In the genomic region with DNA sequence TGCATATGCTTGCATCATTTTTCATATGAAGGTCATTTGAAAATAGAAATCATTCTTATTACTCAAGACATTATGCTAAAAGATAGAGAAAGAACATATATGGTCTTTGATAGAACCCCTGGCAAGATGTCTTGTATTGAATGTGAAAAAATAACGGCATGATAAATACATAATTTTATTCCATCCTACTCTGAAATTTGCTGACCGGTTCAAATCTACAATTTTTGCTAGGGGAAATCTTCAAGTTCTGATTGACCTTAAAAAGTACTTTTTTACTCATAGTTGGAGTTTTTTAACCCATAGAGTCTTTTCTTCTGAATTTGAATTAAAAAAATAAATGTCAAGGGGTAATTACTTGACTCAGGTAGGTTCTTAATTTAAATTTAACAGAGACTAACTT, we compare ENCODE assay signal across 33 cellular contexts.
"Had no signal": no experiment of that assay in that cellular context is flagged by ENCODE, and none has a peak within 500 bp of the region (broad histone marks: within the 10 kb centered on the region; RNA-seq: fewer than 3 reads in every experiment).

No MANE protein-coding gene starts in this region.

- H3K4me3 ChIP-seq: adrenal gland, ascending aorta, body of pancreas, breast epithelium, cardiac muscle cell had no signal

- H3K27ac ChIP-seq: adrenal gland, ascending aorta, body of pancreas, brain microvascular endothelial cell, breast epithelium, cardiac muscle cell had no signal

- FAIRE-seq: astrocyte, bronchial epithelial cell, colon had no signal

- H3K27me3 ChIP-seq: adrenal gland, ascending aorta, body of pancreas, brain microvascular endothelial cell, breast epithelium, cardiac muscle cell had no signal

- H3K9me3 ChIP-seq: adrenal gland, ascending aorta, body of pancreas, breast epithelium had no signal

- H3K36me3 ChIP-seq: adrenal gland, brain microvascular endothelial cell, breast epithelium had no signal

- DNase-seq: activated effector memory CD4-positive, alpha-beta T cell treated with anti-CD3 and anti-CD28 coated beads, Interleukin-2, amount 50 U/mL, for 16 hours; activated effector memory CD4-positive, alpha-beta T cell treated with Interleukin-2 at 50 U/mL for 16 hours; activated gamma-delta T cell; activated gamma-delta T cell treated with Interleukin-2 at 50 U/mL for 16 hours; activated naive CD4-positive, alpha-beta T cell; activated naive CD4-positive, alpha-beta T cell treated with anti-CD3 and anti-CD28 coated beads for 36 hours; activated naive CD4-positive, alpha-beta T cell treated with anti-CD3 and anti-CD28 coated beads, Interleukin-2, amount 10 ng/mL, durations not matched to agents 7 days and 5 days; activated naive CD4-positive, alpha-beta T cell treated with anti-CD3 and anti-CD28 coated beads, Interleukin-2, amount 50 U/mL, for 16 hours; activated naive CD4-positive, alpha-beta T cell treated with Interleukin-2 at 50 U/mL for 16 hours; activated naive CD8-positive, alpha-beta T cell treated with anti-CD3 and anti-CD28 coated beads for 36 hours; activated naive CD8-positive, alpha-beta T cell treated with anti-CD3 and anti-CD28 coated beads, Interleukin-2, amount 10 ng/mL, durations not matched to agents 7 days and 5 days; activated naive CD8-positive, alpha-beta T cell treated with anti-CD3 and anti-CD28 coated beads, Interleukin-2, amount 50 U/mL, for 24 hours; activated T-cell treated with anti-CD3 and anti-CD28 coated beads, Interleukin-2, amount 50 U/mL, for 4 hours; activated T-cell treated with anti-CD3 and anti-CD28 coated beads, Interleukin-2, amount 50 U/mL, for 48 hours; activated T-cell treated with anti-CD3 and anti-CD28 coated beads, Interleukin-2, amount 50 U/mL, for 72 hours; adrenal gland; amniotic stem cell; amygdala; anterior cingulate cortex; aorta; body of pancreas; brain microvascular endothelial cell; caudate nucleus; central memory CD4-positive, alpha-beta T cell; cerebellar nuclear complex had no signal

- ATAC-seq: activated naive CD4-positive, alpha-beta T cell treated with anti-CD3 and anti-CD28 coated beads, Interleukin-2, amount 50 U/mL, for 72 hours; activated naive CD8-positive, alpha-beta T cell treated with anti-CD3 and anti-CD28 coated beads, Interleukin-2, amount 50 U/mL, for 24 hours; activated T-cell treated with anti-CD3 and anti-CD28 coated beads, Interleukin-2, amount 50 U/mL, for 4 hours; activated T-cell treated with anti-CD3 and anti-CD28 coated beads, Interleukin-2, amount 50 U/mL, for 72 hours; activated T-helper 17 cell treated with anti-CD3 and anti-CD28 coated beads, Interleukin-2, amount 50 U/mL, for 72 hours; body of pancreas had no signal

- H3K4me1 ChIP-seq: adrenal gland, ascending aorta, body of pancreas, breast epithelium had no signal
